ENCODE assay signal across 21 cellular contexts in the genomic region with DNA sequence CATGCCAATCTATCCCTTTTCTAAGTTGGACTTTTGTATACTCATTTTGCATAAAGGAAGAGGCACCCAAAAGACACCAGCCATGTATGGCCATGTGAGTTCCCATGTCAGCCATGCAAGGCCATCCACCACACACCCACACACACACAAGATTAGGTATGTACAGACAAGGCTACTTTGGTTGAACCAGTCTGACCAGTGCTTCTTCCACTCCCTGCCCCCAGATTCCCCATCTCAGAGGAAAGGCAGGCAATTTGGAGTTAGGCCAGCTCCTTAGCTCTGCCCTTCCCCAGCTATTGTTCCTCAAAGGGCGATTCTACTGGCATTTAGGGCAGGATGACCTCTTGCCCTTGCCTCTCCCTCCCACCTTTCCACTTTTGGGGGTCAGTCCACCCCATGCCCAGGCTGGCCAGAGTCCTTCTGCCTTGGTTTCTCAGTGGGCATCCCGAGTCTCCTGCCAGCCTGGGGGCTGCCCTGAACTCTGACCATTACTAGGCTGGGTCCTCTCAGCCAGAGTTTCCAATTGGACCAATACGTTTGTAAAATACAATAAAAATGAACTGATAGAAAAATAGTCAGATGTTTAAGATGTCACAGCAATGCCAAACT.
DNase-seq lines count a peak whose midpoint lies in the region; ATAC-seq and TF ChIP-seq lines count a peak whose summit lies in the region.
"Had no signal": no experiment of that assay in that cellular context is flagged by ENCODE, and none has a peak within 500 bp of the region (broad histone marks: within the 10 kb centered on the region; RNA-seq: fewer than 3 reads in every experiment).

No MANE protein-coding gene starts in this region.

- peak overlapping the region; percentile 27 for H3K27ac Mint-ChIP-seq in Calu3 (ENCODE audit: unreplicated experiment)
- H3K27ac Mint-ChIP-seq: activated naive CD4-positive, alpha-beta T cell treated with anti-CD3 and anti-CD28 coated beads, Interleukin-2, amount 10 ng/mL, durations not matched to agents 7 days and 5 days; CD4-positive, CD25-positive, alpha-beta regulatory T cell; endodermal cell had no signal

- H3K14ac ChIP-seq in trophoblast cell (ENCODE audit: low read length) = peak overlapping the region; percentile 10

- peaks cover 2% of the 10 kb centered on the region for H3K79me1 ChIP-seq in trophoblast cell (ENCODE audit: low read length)

- 51 to 54% methylated on average over 3 of the region's 3 CpGs for WGBS in esophagus, 2 donors
- WGBS in trophoblast cell (ENCODE audit: extremely low coverage, insufficient coverage, insufficient read length) = no CpG with 5 or more reads among the region's 3 CpGs

- DNase-seq in Calu3 = peak; percentile 68
- DNase-seq in LNCaP clone FGC (ENCODE audit: low read depth) = peak; percentile 69
- peak; percentile 64 to 80 for DNase-seq in trophoblast cell
- DNase-seq in AG08396 (ENCODE audit: low spot score) = no peak
- no peak for DNase-seq in gastrocnemius medialis
- DNase-seq: activated CD4-positive, alpha-beta T cell treated with anti-CD3 and anti-CD28 coated beads, Interleukin-2, amount 50 U/mL, for 48 hours; activated naive CD4-positive, alpha-beta T cell treated with anti-CD3 and anti-CD28 coated beads, Interleukin-2, amount 10 ng/mL, durations not matched to agents 7 days and 5 days; CD4-positive, CD25-positive, alpha-beta regulatory T cell; H7; NCI-H187 treated with DMSO at 0.1 percent for 48 hours; NCI-H69; SHP77; stimulated activated CD4-positive, alpha-beta T cell treated with anti-CD3 and anti-CD28 coated beads, Interleukin-4, amount 100 ng/mL, for 4 hours; T-helper 1 cell had no signal

- in situ Hi-C loops in gastrocnemius medialis (cut with MboI; ENCODE audit: low sequenced_read_pairs in 4 of 4) = no loop called here

- H4K91ac ChIP-seq in trophoblast cell (ENCODE audit: low read depth, low read length) = peak overlapping the region; percentile 41

- H3K36me3 Mint-ChIP-seq in Calu3 (ENCODE audit: insufficient read depth, unreplicated experiment) = peaks cover 6% of the 10 kb centered on the region
- H3K36me3 Mint-ChIP-seq: activated naive CD4-positive, alpha-beta T cell treated with anti-CD3 and anti-CD28 coated beads, Interleukin-2, amount 10 ng/mL, durations not matched to agents 7 days and 5 days; CD4-positive, CD25-positive, alpha-beta regulatory T cell had no signal

- peak overlapping the region; percentile 23 for H3K4me2 ChIP-seq in trophoblast cell (ENCODE audit: low read length)
- H3K4me2 ChIP-seq: hepatocyte had no signal

- no peak overlapping the region for H3K4me3 ChIP-seq in LNCaP clone FGC (ENCODE audit: low read depth, low read length)
- no peak overlapping the region for H3K4me3 ChIP-seq in esophagus (ENCODE audit: low read depth in 1 of 2, low read length in 2 of 2)
- no peak overlapping the region for H3K4me3 ChIP-seq in trophoblast cell (ENCODE audit: low read depth, low read length)
- no peak overlapping the region for H3K4me3 ChIP-seq in gastrocnemius medialis
- H3K4me3 ChIP-seq: hepatocyte, vagina had no signal

- TF ChIP-seq CTCF in Calu3 (IDR thresholded peaks at IDR 0.05; ENCODE audit: unreplicated experiment) = no peak
- TF ChIP-seq CTCF in LNCaP clone FGC (IDR thresholded peaks at IDR 0.05; ENCODE audit: control insufficient read depth, extremely low read depth, insufficient read depth) = no peak
- TF ChIP-seq CTCF in gastrocnemius medialis (IDR thresholded peaks at IDR 0.05 in 4 of 5, conservative IDR thresholded peaks at IDR 0.05 in 1 of 5) = no peak

- H3K4me1 ChIP-seq in esophagus (ENCODE audit: control insufficient read depth in 2 of 2, insufficient read depth in 2 of 2, low read length in 1 of 2) (peaks cover 4 to 15% of the 10 kb centered on the region in 2 donors), trophoblast cell (ENCODE audit: control insufficient read depth in 1 of 2, insufficient read depth in 2 of 2, low read length in 2 of 2) (peaks cover 8 to 12% of the 10 kb centered on the region in 2 experiments), gastrocnemius medialis (no peaks in the 10 kb centered on the region)

- H2AFZ ChIP-seq in trophoblast cell (ENCODE audit: insufficient read depth, low read length, poor library complexity) = no peak overlapping the region
- H2AFZ ChIP-seq: hepatocyte had no signal

- no peak overlapping the region for H2AK5ac ChIP-seq in trophoblast cell (ENCODE audit: low read length)

- ATAC-seq in GM21528 (IDR thresholded peaks at IDR 0.05; ENCODE audit: low FRiP score, unreplicated experiment) (no peak), gastrocnemius medialis (no peak), GM19395 (IDR thresholded peaks at IDR 0.05; ENCODE audit: unreplicated experiment) (no peak)

- H3K23ac ChIP-seq in trophoblast cell (ENCODE audit: low read length) = no peak overlapping the region

- H3K18ac ChIP-seq in trophoblast cell (ENCODE audit: low read length) = no peak overlapping the region

- H3K9me3 ChIP-seq in esophagus (ENCODE audit: control insufficient read depth in 2 of 2, insufficient read depth in 1 of 2, low read depth in 1 of 2, low read length in 1 of 2) (no peaks in the 10 kb centered on the region), trophoblast cell (ENCODE audit: insufficient read depth, low read depth, low read length) (peaks cover 2% of the 10 kb centered on the region), gastrocnemius medialis (no peaks in the 10 kb centered on the region)
- H3K9me3 ChIP-seq: vagina had no signal

- peaks cover 27% of the 10 kb centered on the region for H3K27me3 Mint-ChIP-seq in Calu3 (ENCODE audit: unreplicated experiment)

- peak overlapping the region; percentile 79 to 95 for H3K27ac ChIP-seq in esophagus (ENCODE audit: low read depth in 2 of 2, low read length in 1 of 2)
- no peak overlapping the region for H3K27ac ChIP-seq in trophoblast cell (ENCODE audit: low read depth, low read length)
- no peak overlapping the region for H3K27ac ChIP-seq in gastrocnemius medialis
- H3K27ac ChIP-seq: hepatocyte, vagina had no signal

- peak overlapping the region; percentile 31 for H3K9ac ChIP-seq in trophoblast cell (ENCODE audit: low read length)

- no peaks in the 10 kb centered on the region for H3K79me2 ChIP-seq in trophoblast cell (ENCODE audit: control insufficient read depth, insufficient read depth, low read length, poor library complexity)
- H3K79me2 ChIP-seq: hepatocyte had no signal

- H2BK5ac ChIP-seq in trophoblast cell (ENCODE audit: low read depth, low read length, poor library complexity) = no peak overlapping the region

- H3K4me1 Mint-ChIP-seq in Calu3 (ENCODE audit: low read depth, unreplicated experiment) = peaks cover 8% of the 10 kb centered on the region
- H3K4me1 Mint-ChIP-seq: activated naive CD4-positive, alpha-beta T cell treated with anti-CD3 and anti-CD28 coated beads, Interleukin-2, amount 10 ng/mL, durations not matched to agents 7 days and 5 days; CD4-positive, CD25-positive, alpha-beta regulatory T cell had no signal

- no peak overlapping the region for H4K12ac ChIP-seq in trophoblast cell (ENCODE audit: low read depth, low read length)

- CTCF ChIA-PET in Calu3 (lab: Charles Lee) = no interaction called here

- no peak overlapping the region for H3K4me3 Mint-ChIP-seq in Calu3 (ENCODE audit: low read depth, unreplicated experiment)
- H3K4me3 Mint-ChIP-seq: activated naive CD4-positive, alpha-beta T cell treated with anti-CD3 and anti-CD28 coated beads, Interleukin-2, amount 10 ng/mL, durations not matched to agents 7 days and 5 days; CD4-positive, CD25-positive, alpha-beta regulatory T cell; endodermal cell; neural crest cell had no signal

- H3K36me3 ChIP-seq in esophagus (ENCODE audit: control insufficient read depth in 2 of 2, insufficient read depth in 2 of 2, low read length in 1 of 2) (no peaks in the 10 kb centered on the region), trophoblast cell (ENCODE audit: control insufficient read depth in 1 of 2, insufficient read depth in 2 of 2, low read length in 2 of 2) (no peaks in the 10 kb centered on the region), gastrocnemius medialis (no peaks in the 10 kb centered on the region)
- H3K36me3 ChIP-seq: vagina had no signal

- no peak overlapping the region for H2BK120ac ChIP-seq in trophoblast cell (ENCODE audit: insufficient read depth, low read length, poor library complexity)

- intact Hi-C loops in Calu3 (cut with micrococcal nuclease; ENCODE audit: unreplicated experiment) (no loop called here), gastrocnemius medialis (cut with DNase I; ENCODE audit: low total_unique reads) (no loop called here)

- H3K9me3 Mint-ChIP-seq in Calu3 (ENCODE audit: low read depth, unreplicated experiment) = no peaks in the 10 kb centered on the region
- H3K9me3 Mint-ChIP-seq: activated naive CD4-positive, alpha-beta T cell treated with anti-CD3 and anti-CD28 coated beads, Interleukin-2, amount 10 ng/mL, durations not matched to agents 7 days and 5 days; endodermal cell; neural crest cell had no signal

- no peak overlapping the region for H2BK12ac ChIP-seq in trophoblast cell (ENCODE audit: low read length)

- no peak for TF ChIP-seq POLR2A in gastrocnemius medialis (IDR thresholded peaks at IDR 0.05)

- H3K27me3 ChIP-seq in esophagus (ENCODE audit: control insufficient read depth in 1 of 2, insufficient read depth in 2 of 2, low read length in 2 of 2) = no peaks in the 10 kb centered on the region
- H3K27me3 ChIP-seq in trophoblast cell (ENCODE audit: insufficient read depth, low read length) = no peaks in the 10 kb centered on the region
- H3K27me3 ChIP-seq in gastrocnemius medialis = no peaks in the 10 kb centered on the region
- H3K27me3 ChIP-seq: hepatocyte, vagina had no signal

- no peak overlapping the region for H3K4ac ChIP-seq in trophoblast cell (ENCODE audit: low read depth, low read length)

- BruUV-seq in Calu3 (replicated peaks; lab: Mats Ljungman, UMichigan) = no TSS peak

- H4K8ac ChIP-seq in trophoblast cell (ENCODE audit: low read depth, low read length) = no peak overlapping the region

Comparison
In these comparisons a context has a peak if more than half of its experiments do, and no peak if none do; other contexts are left out.
1. DNase-seq: peak in Calu3 (single experiment), LNCaP clone FGC (single experiment) and trophoblast cell (2 of 2); none in AG08396 (single experiment) and gastrocnemius medialis (0 of 2).
2. H3K27ac ChIP-seq: peak in esophagus (2 of 2); none in trophoblast cell (single experiment) and gastrocnemius medialis (0 of 4).